In the genomic region with DNA sequence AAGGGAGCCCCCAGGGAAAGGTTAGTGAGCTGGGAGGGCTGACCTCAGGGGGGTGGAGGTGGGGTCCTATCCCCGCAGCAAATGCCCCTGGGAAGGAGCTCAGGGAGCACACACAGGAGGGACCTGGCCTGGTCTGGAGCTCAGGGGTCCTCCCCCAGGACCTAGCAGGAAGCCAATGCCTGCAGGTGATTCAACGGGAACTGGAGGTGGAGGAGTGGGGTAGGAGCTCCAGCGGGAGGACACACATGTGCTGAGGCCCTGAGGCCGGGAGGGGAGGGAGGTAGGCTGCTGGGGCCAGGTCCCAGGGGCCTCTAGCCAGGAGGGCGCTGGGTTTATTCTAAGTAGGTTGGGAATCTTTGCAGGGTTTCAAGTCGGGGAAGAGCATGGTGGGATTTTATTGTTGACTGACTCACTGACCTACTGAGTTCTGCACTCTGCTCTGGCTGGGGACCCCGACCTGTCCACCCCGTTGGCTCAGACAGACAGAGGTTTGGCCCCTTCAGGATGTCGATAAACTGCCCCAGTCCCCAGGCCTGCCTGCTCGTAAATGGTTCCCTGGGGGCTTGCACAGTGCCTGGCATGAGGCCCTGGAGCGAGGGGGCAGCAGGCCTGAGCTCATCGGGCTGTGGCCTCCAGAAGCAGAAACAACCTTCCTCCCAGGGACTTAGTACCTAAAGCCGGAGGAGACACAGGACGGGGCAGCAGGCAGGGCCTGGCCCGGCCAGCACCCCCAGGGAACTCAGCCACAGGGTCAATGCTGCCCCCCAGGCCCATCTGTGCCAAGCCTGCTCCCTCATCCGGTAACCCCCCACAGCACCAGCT, we compare ENCODE assay signal across 26 cellular contexts.
A peak's percentile ranks its signal among the peaks of the same experiment; 100 is the strongest.
DNase-seq lines count a peak whose midpoint lies in the region; TF ChIP-seq lines count a peak whose summit lies in the region.
"Had no signal": no experiment of that assay in that cellular context is flagged by ENCODE, and none has a peak within 500 bp of the region (broad histone marks: within the 10 kb centered on the region; RNA-seq: fewer than 3 reads in every experiment).

No MANE protein-coding gene starts in this region.

- POLR2A ChIA-PET in RWPE1 (lab: Yijun Ruan, JAX; ENCODE audit: low non-redundant PET), result no interaction called here

- H3K9me3 Mint-ChIP-seq in nephron (no peaks in the 10 kb centered on the region), nephron progenitor cell (no peaks in the 10 kb centered on the region), Calu3 (ENCODE audit: low read depth, unreplicated experiment) (no peaks in the 10 kb centered on the region)
- H3K9me3 Mint-ChIP-seq: activated CD4-positive, alpha-beta T cell treated with anti-CD3 and anti-CD28 coated beads, Interleukin-2, amount 10 ng/mL, durations not matched to agents 7 days and 5 days; CD8-positive, alpha-beta T cell; neural crest cell; T-helper 2 cell treated with Interferon-gamma antibody and Interleukin-4, amounts not matched to agents 5 μg/mL and 100 μg/mL, for 36 hours had no signal

- BruUV-seq in Calu3 (replicated peaks; lab: Mats Ljungman, UMichigan), result no TSS peak

- TF ChIP-seq CTCF in RWPE1 (conservative IDR thresholded peaks at IDR 0.05; ENCODE audit: low read depth), result no peak
- no peak for TF ChIP-seq CTCF in nephron (IDR thresholded peaks at IDR 0.05; ENCODE audit: unreplicated experiment in 3 of 3)
- TF ChIP-seq CTCF in nephron progenitor cell (IDR thresholded peaks at IDR 0.05), result no peak
- TF ChIP-seq CTCF in Calu3 (IDR thresholded peaks at IDR 0.05; ENCODE audit: unreplicated experiment), result no peak

- DNase-seq in COLO668 (lab: John Stamatoyannopoulos, UW; ENCODE audit: unreplicated experiment), result peak; percentile 26
- peak; percentile 64 for DNase-seq in H7
- no peak for DNase-seq in RWPE1 (ENCODE audit: low spot score)
- DNase-seq in CD1c-positive myeloid dendritic cell (ENCODE audit: extremely low spot score), result no peak
- DNase-seq in nephron progenitor cell, result no peak
- no peak for DNase-seq in EL
- DNase-seq in Calu3, result no peak
- DNase-seq: activated CD4-positive, alpha-beta T cell treated with anti-CD3 and anti-CD28 coated beads, Interleukin-2, amount 10 ng/mL, durations not matched to agents 7 days and 5 days; activated naive CD4-positive, alpha-beta T cell; activated T-cell treated with anti-CD3 and anti-CD28 coated beads, Interleukin-2, amount 50 U/mL, for 48 hours; brain microvascular endothelial cell; CD8-positive, alpha-beta T cell; DMS79; effector CD8-positive, alpha-beta T cell; foreskin fibroblast; GM23248; Karpas-422; left lung; NCI-H2029 treated with DMSO at 0.1 percent for 48 hours; NCI-H446; stimulated activated CD8-positive, alpha-beta memory T cell treated with anti-CD3 and anti-CD28 coated beads, Interleukin-4, amount 100 ng/mL, for 48 hours had no signal

- H3K4me3 ChIP-seq in H7 (ENCODE audit: insufficient read depth, low read depth, low read length), result no peak overlapping the region
- H3K4me3 ChIP-seq: GM23248, left lung, tibial nerve had no signal

- CTCF ChIA-PET in RWPE1 (lab: Yijun Ruan, JAX), result interaction anchor here (0.5 to 1.3 kb wide), 7 partner anchors 9 to 448 kb away, joined by 3 to 9 read pairs (median 3); no protein-coding TSS in a partner anchor
- CTCF ChIA-PET in Calu3 (lab: Charles Lee), result interaction anchor here (0.6 to 4.5 kb wide), 7 partner anchors 15 to 118 kb away, joined by 3 to 28 read pairs (median 3); no protein-coding TSS in a partner anchor

- H3K27ac Mint-ChIP-seq in nephron, result peak overlapping the region; percentile 24 to 83 (median 70)
- no peak overlapping the region for H3K27ac Mint-ChIP-seq in nephron progenitor cell
- no peak overlapping the region for H3K27ac Mint-ChIP-seq in Calu3 (ENCODE audit: unreplicated experiment)
- H3K27ac Mint-ChIP-seq: activated CD4-positive, alpha-beta T cell treated with anti-CD3 and anti-CD28 coated beads, Interleukin-2, amount 10 ng/mL, durations not matched to agents 7 days and 5 days; CD8-positive, alpha-beta T cell; progenitor cell of endocrine pancreas; T-helper 2 cell treated with Interferon-gamma antibody and Interleukin-4, amounts not matched to agents 5 μg/mL and 100 μg/mL, for 36 hours had no signal

- peaks cover 16% of the 10 kb centered on the region for H3K4me1 Mint-ChIP-seq in nephron
- H3K4me1 Mint-ChIP-seq in nephron progenitor cell, result peaks cover 54% of the 10 kb centered on the region
- peaks cover 32% of the 10 kb centered on the region for H3K4me1 Mint-ChIP-seq in Calu3 (ENCODE audit: low read depth, unreplicated experiment)
- H3K4me1 Mint-ChIP-seq: activated CD4-positive, alpha-beta T cell treated with anti-CD3 and anti-CD28 coated beads, Interleukin-2, amount 10 ng/mL, durations not matched to agents 7 days and 5 days had no signal

- peak overlapping the region; percentile 3; the same call in 1 of the 2 replicates for H3K27ac ChIP-seq in RWPE1
- H3K27ac ChIP-seq: brain microvascular endothelial cell, GM23248, left lung, tibial nerve had no signal

- peaks cover 13% of the 10 kb centered on the region for H3K27me3 Mint-ChIP-seq in nephron (ENCODE audit: low read depth)
- H3K27me3 Mint-ChIP-seq in nephron progenitor cell (ENCODE audit: low read depth, poor library complexity), result peaks cover 5% of the 10 kb centered on the region
- H3K27me3 Mint-ChIP-seq in Calu3 (ENCODE audit: unreplicated experiment), result no peaks in the 10 kb centered on the region
- H3K27me3 Mint-ChIP-seq: activated CD4-positive, alpha-beta T cell treated with anti-CD3 and anti-CD28 coated beads, Interleukin-2, amount 10 ng/mL, durations not matched to agents 7 days and 5 days had no signal

- no peaks in the 10 kb centered on the region for H3K27me3 ChIP-seq in H7 (ENCODE audit: control insufficient read depth, insufficient read depth, low read length)
- H3K27me3 ChIP-seq: brain microvascular endothelial cell, left lung, tibial nerve had no signal

- H3K36me3 Mint-ChIP-seq in nephron (ENCODE audit: low read depth), result no peaks in the 10 kb centered on the region
- no peaks in the 10 kb centered on the region for H3K36me3 Mint-ChIP-seq in nephron progenitor cell (ENCODE audit: low read depth)
- peaks cover 8% of the 10 kb centered on the region for H3K36me3 Mint-ChIP-seq in Calu3 (ENCODE audit: insufficient read depth, unreplicated experiment)
- H3K36me3 Mint-ChIP-seq: CD8-positive, alpha-beta T cell had no signal

- H3K4me3 Mint-ChIP-seq in nephron (no peak overlapping the region), nephron progenitor cell (no peak overlapping the region), Calu3 (ENCODE audit: low read depth, unreplicated experiment) (no peak overlapping the region)
- H3K4me3 Mint-ChIP-seq: activated CD4-positive, alpha-beta T cell treated with anti-CD3 and anti-CD28 coated beads, Interleukin-2, amount 10 ng/mL, durations not matched to agents 7 days and 5 days; CD8-positive, alpha-beta T cell; neural crest cell; T-helper 2 cell treated with Interferon-gamma antibody and Interleukin-4, amounts not matched to agents 5 μg/mL and 100 μg/mL, for 36 hours had no signal

- H3K36me3 ChIP-seq in H7 (replicated peaks; ENCODE audit: control insufficient read depth, insufficient read depth, low read length), result no peaks in the 10 kb centered on the region
- H3K36me3 ChIP-seq: brain microvascular endothelial cell, left lung, tibial nerve had no signal

- intact Hi-C loops in Calu3 (cut with micrococcal nuclease; ENCODE audit: unreplicated experiment), result loop anchor here (5.0 kb wide), 1 partner anchor 118 kb away; no protein-coding TSS in a partner anchor

Comparison
In these comparisons a context has a peak if more than half of its experiments do, and no peak if none do; other contexts are left out.
1. DNase-seq: peak in COLO668 (single experiment) and H7 (single experiment); none in RWPE1 (single experiment), CD1c-positive myeloid dendritic cell (single experiment), nephron progenitor cell (single experiment), EL (single experiment) and Calu3 (single experiment).
2. H3K27ac Mint-ChIP-seq: peak in nephron (3 of 3); none in nephron progenitor cell (single experiment) and Calu3 (single experiment).